Comparison of ENCODE assay signal across 7 cellular contexts in the genomic region with DNA sequence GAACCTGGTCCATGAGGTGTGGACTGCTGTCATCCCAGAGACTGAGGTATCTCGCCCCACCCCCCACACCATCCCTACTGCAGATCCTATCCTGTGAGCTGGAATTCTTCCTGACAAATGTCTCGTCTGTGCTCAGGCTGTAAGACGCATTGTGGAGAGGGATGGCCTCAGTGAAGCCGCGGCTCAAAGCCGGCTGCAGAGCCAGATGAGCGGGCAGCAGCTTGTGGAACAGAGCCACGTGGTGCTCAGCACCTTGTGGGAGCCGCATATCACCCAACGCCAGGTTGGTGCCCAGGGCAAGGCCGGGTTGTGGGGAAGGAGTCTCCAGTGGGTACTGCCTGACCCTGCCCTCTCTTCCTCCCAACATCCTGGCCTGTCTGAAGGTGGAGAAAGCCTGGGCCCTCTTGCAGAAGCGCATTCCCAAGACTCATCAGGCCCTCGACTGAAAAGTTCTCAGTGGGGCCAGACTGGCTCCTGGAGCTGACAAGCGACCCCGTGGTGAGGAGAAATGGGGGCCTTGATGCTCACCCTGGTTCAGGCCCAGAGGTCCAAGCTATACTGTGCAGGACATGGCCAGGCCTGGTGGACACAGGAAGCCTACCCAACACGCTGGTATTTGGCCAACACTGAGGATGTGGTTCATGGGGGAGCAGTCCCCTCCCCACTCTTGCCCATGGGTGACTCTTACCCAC. TPM values are rescaled to one million over a fixed set of nuclear protein-coding genes. Genes with fewer than 3 reads are reported as not detected.
A peak's percentile ranks its signal among the peaks of the same experiment; 100 is the strongest.
DNase-seq lines count a peak whose midpoint lies in the region; ATAC-seq, FAIRE-seq and TF ChIP-seq lines count a peak whose summit lies in the region.
"Had no signal": no experiment of that assay in that cellular context is flagged by ENCODE, and none has a peak within 500 bp of the region (broad histone marks: within the 10 kb centered on the region; RNA-seq: fewer than 3 reads in every experiment).

No MANE protein-coding gene starts in this region.

- no peak overlapping the region for H3K4ac ChIP-seq in IMR-90 (ENCODE audit: low read depth, low read length)

- H3K27ac Mint-ChIP-seq in progenitor cell of endocrine pancreas: no peak overlapping the region

- H3K9ac ChIP-seq in IMR-90 (ENCODE audit: low read depth, low read length) (no peak overlapping the region), K562 (ENCODE audit: insufficient read depth in 1 of 2, low read depth in 2 of 2, low read length in 2 of 2) (peak overlapping the region in 1 of 2 experiments; percentile 96; a peak in 3 of 4 replicates)

- H3K36me3 ChIP-seq in IMR-90 (ENCODE audit: control insufficient read depth, insufficient read depth, low read length) (peaks cover 48% of the 10 kb centered on the region), K562 (ENCODE audit: control insufficient read depth, insufficient read depth, low read length) (peaks cover 66% of the 10 kb centered on the region)

- H3K4me1 Mint-ChIP-seq in progenitor cell of endocrine pancreas (ENCODE audit: low read depth): peaks cover 20% of the 10 kb centered on the region

- BruUV-seq in IMR-90 (replicated peaks; lab: Mats Ljungman, UMichigan) (no TSS peak), K562 (replicated peaks; lab: Mats Ljungman, UMichigan) (TSS peak; percentile 9)

- no peak overlapping the region for H3K56ac ChIP-seq in IMR-90 (ENCODE audit: extremely low read depth, insufficient read depth, low read length)

- no peak overlapping the region for H2BK20ac ChIP-seq in IMR-90 (ENCODE audit: low read depth, low read length)

- no peak overlapping the region for H2AK9ac ChIP-seq in IMR-90 (replicated peaks; ENCODE audit: low read depth, low read length, poor library complexity)

- no peak overlapping the region for H4K91ac ChIP-seq in IMR-90 (ENCODE audit: insufficient read depth, low read depth, low read length)

- H4K5ac ChIP-seq in IMR-90 (ENCODE audit: low read depth, low read length): peak overlapping the region; percentile 87; the same call in 1 of the 2 replicates

- TF ChIP-seq CTCF in IMR-90 (conservative IDR thresholded peaks at IDR 0.05; ENCODE audit: low read depth, low read length) (no peak), K562 (IDR thresholded peaks at IDR 0.05 in 2 of 3, conservative IDR thresholded peaks at IDR 0.05 in 1 of 3; ENCODE audit: insufficient read depth in 2 of 3, low read depth in 1 of 3, low read length in 3 of 3) (no peak), progenitor cell of endocrine pancreas (IDR thresholded peaks at IDR 0.05; ENCODE audit: unreplicated experiment) (no peak)

- TF ChIP-seq RAD21 in IMR-90 (IDR thresholded peaks at IDR 0.05; ENCODE audit: low read length) (no peak), K562 (CRISPR knock-in tag; conservative IDR thresholded peaks at IDR 0.05 in 1 of 2, IDR thresholded peaks at IDR 0.05 in 1 of 2) (no peak)

- peak overlapping the region; percentile 91 for H3K4me3 Mint-ChIP-seq in progenitor cell of endocrine pancreas (ENCODE audit: low read depth)

- H3K9me1 ChIP-seq in IMR-90 (ENCODE audit: insufficient read depth, low read length) (peaks cover 21% of the 10 kb centered on the region), K562 (ENCODE audit: control insufficient read depth, insufficient read depth, low read length) (no peaks in the 10 kb centered on the region)

- no peak for TF ChIP-seq POLR2A in IMR-90 (IDR thresholded peaks at IDR 0.05; ENCODE audit: low read depth, low read length)
- no peak for TF ChIP-seq POLR2A in K562 (conservative IDR thresholded peaks at IDR 0.05)

- no peaks in the 10 kb centered on the region for H3K27me3 Mint-ChIP-seq in progenitor cell of endocrine pancreas

- H3K36me3 Mint-ChIP-seq in progenitor cell of endocrine pancreas (ENCODE audit: insufficient read depth): peaks cover 3% of the 10 kb centered on the region

- H3K9me3 ChIP-seq in IMR-90 (ENCODE audit: control insufficient read depth, insufficient read depth, low read length) (no peaks in the 10 kb centered on the region), K562 (replicated peaks; ENCODE audit: control insufficient read depth, insufficient read depth, low read depth, low read length) (no peaks in the 10 kb centered on the region)

- in situ Hi-C loops in IMR-90 (cut with MboI; ENCODE audit: low sequenced_read_pairs): no loop called here
- in situ Hi-C loops in K562 (cut with MboI): no loop called here

- DNase-seq in IMR-90: no peak
- no peak for DNase-seq in K562 (ENCODE audit: extremely low read depth in 1 of 4, low spot score in 3 of 4)
- no peak for DNase-seq in progenitor cell of endocrine pancreas (ENCODE audit: low spot score, unreplicated experiment)
- no peak for DNase-seq in NCI-H2107 treated with DMSO at 0.1 percent for 48 hours (lab: John Stamatoyannopoulos, UW; ENCODE audit: unreplicated experiment)
- DNase-seq in activated gamma-delta T cell (lab: John Stamatoyannopoulos, UW): no peak
- no peak for DNase-seq in NCI-H82 treated with DMSO at 0.1 percent for 48 hours (lab: John Stamatoyannopoulos, UW; ENCODE audit: unreplicated experiment)
- DNase-seq: stimulated activated CD4-positive, alpha-beta T cell treated with anti-CD3 and anti-CD28 coated beads, Interleukin-15, amount 100 ng/mL, for 24 hours had no signal

- no peak overlapping the region for H2AFZ ChIP-seq in IMR-90 (replicated peaks; ENCODE audit: low read length, poor library complexity)
- H2AFZ ChIP-seq in K562 (ENCODE audit: low read depth, low read length): no peak overlapping the region

- no peak for ATAC-seq in IMR-90 (ENCODE audit: low read depth)
- no peak for ATAC-seq in K562

- H3K79me2 ChIP-seq in K562 (ENCODE audit: control insufficient read depth, insufficient read depth, low read length): peaks cover 68% of the 10 kb centered on the region

- 94% methylated on average over 7 of the region's 16 CpGs; no CpG with 5 or more reads in 1 of the 2 experiments for WGBS in IMR-90 (ENCODE audit: extremely low coverage in 2 of 2, insufficient read length in 1 of 2), 2 experiments
- 88% methylated on average over 15 of the region's 16 CpGs for WGBS in K562 (ENCODE audit: insufficient coverage, low coverage, missing lambda C conversion rate)

- dilution Hi-C loops in IMR-90 (cut with HindIII; ENCODE audit: low sequenced_read_pairs, unreplicated experiment): no loop called here

- peaks cover 8% of the 10 kb centered on the region; the same call in 1 of the 2 replicates for H4K20me1 ChIP-seq in IMR-90 (ENCODE audit: insufficient read depth, low read length)
- H4K20me1 ChIP-seq in K562 (replicated peaks; ENCODE audit: control insufficient read depth, insufficient read depth, low read length): no peaks in the 10 kb centered on the region

- H3K4me3 ChIP-seq in IMR-90 (ENCODE audit: insufficient read depth, low read depth, low read length) (no peak overlapping the region), K562 (no peak overlapping the region)

- no peak overlapping the region for H2AK5ac ChIP-seq in IMR-90 (ENCODE audit: low read depth, low read length)

- H2BK5ac ChIP-seq in IMR-90 (ENCODE audit: low read depth, low read length, poor library complexity, severe bottlenecking): no peak overlapping the region

- H2BK120ac ChIP-seq in IMR-90 (ENCODE audit: low read depth, low read length): no peak overlapping the region

- H3K79me1 ChIP-seq in IMR-90 (ENCODE audit: low read depth in 1 of 2, low read length in 2 of 2): peaks cover 44 to 85% of the 10 kb centered on the region in 2 experiments

- H3K27ac ChIP-seq in IMR-90 (ENCODE audit: insufficient read depth, low read length): no peak overlapping the region
- peak overlapping the region; percentile 89; the same call in 2 of the 3 replicates for H3K27ac ChIP-seq in K562 (ENCODE audit: extremely low read depth, low read depth, low read length)

- CTCF ChIA-PET in IMR-90 (lab: Yijun Ruan, JAX): no interaction called here
- CTCF ChIA-PET in K562 (lab: Yijun Ruan, JAX; ENCODE audit: low intra/inter-chr PET ratio): no interaction called here

- H2BK15ac ChIP-seq in IMR-90 (ENCODE audit: low read depth, low read length): no peak overlapping the region

- POLR2A ChIA-PET in IMR-90 (lab: Charles Lee; ENCODE audit: unreplicated experiment): no interaction called here
- POLR2A ChIA-PET in K562 (lab: Yijun Ruan, JAX): interaction anchor here (0.6 to 8.3 kb wide), 5 partner anchors 12 to 428 kb away, joined by 3 to 58 read pairs (median 4); a partner anchor contains a TSS

- no peak overlapping the region for H3K18ac ChIP-seq in IMR-90 (ENCODE audit: low read depth, low read length)

- H3K4me1 ChIP-seq in IMR-90 (ENCODE audit: control insufficient read depth, insufficient read depth, low read length) (peaks cover 19% of the 10 kb centered on the region), K562 (replicated peaks in 1 of 2; ENCODE audit: control insufficient read depth in 2 of 2, insufficient read depth in 2 of 2, low read length in 2 of 2) (peaks cover 37 to 69% of the 10 kb centered on the region in 2 experiments)

- FAIRE-seq in K562 (lab: Jason Lieb, UNC): no peak

- H3K14ac ChIP-seq in IMR-90 (replicated peaks; ENCODE audit: low read depth, low read length): no peak overlapping the region

- H3K9me3 Mint-ChIP-seq in progenitor cell of endocrine pancreas (ENCODE audit: low read depth): no peaks in the 10 kb centered on the region

- intact Hi-C loops in IMR-90 (cut with micrococcal nuclease) (no loop called here), K562 (cut with micrococcal nuclease) (no loop called here)

- H3K4me2 ChIP-seq in IMR-90 (ENCODE audit: low read depth, low read length): no peak overlapping the region
- peak overlapping the region; percentile 88; the same call in 1 of the 2 replicates for H3K4me2 ChIP-seq in K562 (ENCODE audit: insufficient read depth, low read length)

- TF ChIP-seq EP300 in K562 (IDR thresholded peaks at IDR 0.05; ENCODE audit: low read length): no peak

- no peak overlapping the region for H3K23ac ChIP-seq in IMR-90 (ENCODE audit: low read depth, low read length)

- H3K27me3 ChIP-seq in IMR-90 (ENCODE audit: control insufficient read depth, insufficient read depth, low read length) (no peaks in the 10 kb centered on the region), K562 (ENCODE audit: control insufficient read depth in 2 of 2, insufficient read depth in 2 of 2, low read length in 2 of 2) (no peaks in the 10 kb centered on the region)

- H4K8ac ChIP-seq in IMR-90 (ENCODE audit: low read depth in 2 of 2, low read length in 2 of 2): peak overlapping the region in 1 of 2 experiments; percentile 96; a peak in 1 of 4 replicates

RNA-seq across cellular contexts. Expression of a gene that starts 1.2 kb away (rescaled TPM):
- 37.5 and 37.8 TPM in 2 replicates for total RNA-seq in IMR-90 (2012; rRNA removed)
- 45.5 and 45.6 TPM in 2 replicates for polyA plus RNA-seq in IMR-90 (2012; rRNA removed)
- polyA plus RNA-seq in IMR-90 (2012; cell fraction: cytosol; rRNA removed): 17.2 and 19.2 TPM in 2 replicates
- 115 and 123 TPM in 2 replicates for polyA plus RNA-seq in IMR-90 (2012; cell fraction: nucleus; rRNA removed; ENCODE audit: low replicate concordance)
- total RNA-seq in K562 (2011; cell fraction: chromatin; rRNA removed; ENCODE audit: low replicate concordance): 94.6 and 259 TPM in 2 replicates
- total RNA-seq in K562 (2011; cell fraction: nucleolus; rRNA removed): 158 and 168 TPM in 2 replicates
- total RNA-seq in K562 (2011; cell fraction: nucleoplasm; rRNA removed): 148 and 161 TPM in 2 replicates
- total RNA-seq in K562 (2014; rRNA removed): 42.9 and 51.6 TPM in 2 replicates
- total RNA-seq in K562 (2014; rRNA removed; fragmentation: Illumina TruSeq; extraction: Trizol): 41.2 and 45.4 TPM in 2 replicates
- 47.6 and 48.6 TPM in 2 replicates for total RNA-seq in K562 (2015; rRNA removed; fragmentation: Illumina TruSeq; extraction: Trizol)
- 50.0 and 55.1 TPM in 2 replicates for total RNA-seq in K562 (2021)
- 41.8 and 58.9 TPM in 2 replicates for polyA plus RNA-seq in K562 (2011; rRNA removed)
- 35.1 and 46.5 TPM in 2 replicates for polyA plus RNA-seq in K562 (2011; cell fraction: cytosol; rRNA removed)
- polyA plus RNA-seq in K562 (2011; cell fraction: nucleus; rRNA removed): 76.8 and 145 TPM in 2 replicates
- polyA plus RNA-seq in K562 (2012): 46.8 and 71.4 TPM in 2 replicates
- 71.5 and 84.2 TPM in 2 replicates for polyA plus RNA-seq in K562 (2014; fragmentation: Illumina TruSeq; extraction: Trizol)
- 100 to 1,000 TPM in 1 of 2 experiments, 10 to 100 TPM in 1; 82.7 to 100 TPM for polyA plus RNA-seq in K562 (2014; fragmentation: Nextera tagmentation; extraction: Ambion mirVana)
- polyA plus RNA-seq in K562 (2014; rRNA removed): 71.3 and 82.0 TPM in 2 replicates
- 42.5 and 66.7 TPM in 2 replicates for polyA minus RNA-seq in K562 (2011; rRNA and poly(A)+ RNA removed)
- polyA minus RNA-seq in K562 (2011; cell fraction: cytosol; rRNA and poly(A)+ RNA removed): 16.9 and 28.1 TPM in 2 replicates
- polyA minus RNA-seq in K562 (2011; cell fraction: nucleus; rRNA and poly(A)+ RNA removed): 36.9 and 49.1 TPM in 2 replicates
- total RNA-seq in progenitor cell of endocrine pancreas: 26.8 and 33.7 TPM in 2 replicates

RNA-seq across cellular contexts. Expression of a gene that starts 3.7 kb away (rescaled TPM):
- 9.7 and 10.6 TPM in 2 replicates for total RNA-seq in IMR-90 (2012; rRNA removed)
- polyA plus RNA-seq in IMR-90 (2012; rRNA removed): 44.0 and 46.6 TPM in 2 replicates
- polyA plus RNA-seq in IMR-90 (2012; cell fraction: cytosol; rRNA removed): 32.3 and 40.6 TPM in 2 replicates
- polyA plus RNA-seq in IMR-90 (2012; cell fraction: nucleus; rRNA removed; ENCODE audit: low replicate concordance): 76.9 and 130 TPM in 2 replicates
- total RNA-seq in K562 (2011; cell fraction: chromatin; rRNA removed; ENCODE audit: low replicate concordance): 117 and 276 TPM in 2 replicates
- total RNA-seq in K562 (2011; cell fraction: nucleolus; rRNA removed): 148 and 164 TPM in 2 replicates
- total RNA-seq in K562 (2011; cell fraction: nucleoplasm; rRNA removed): 145 and 162 TPM in 2 replicates
- 43.5 and 62.9 TPM in 2 replicates for total RNA-seq in K562 (2014; rRNA removed)
- 33.3 and 43.2 TPM in 2 replicates for total RNA-seq in K562 (2014; rRNA removed; fragmentation: Illumina TruSeq; extraction: Trizol)
- 25.4 and 32.0 TPM in 2 replicates for total RNA-seq in K562 (2015; rRNA removed; fragmentation: Illumina TruSeq; extraction: Trizol)
- 167 and 175 TPM in 2 replicates for total RNA-seq in K562 (2021)
- polyA plus RNA-seq in K562 (2011; rRNA removed): 38.7 and 58.6 TPM in 2 replicates
- 34.8 and 93.5 TPM in 2 replicates for polyA plus RNA-seq in K562 (2011; cell fraction: cytosol; rRNA removed)
- 262 and 432 TPM in 2 replicates for polyA plus RNA-seq in K562 (2011; cell fraction: nucleus; rRNA removed)
- polyA plus RNA-seq in K562 (2012): 137 and 160 TPM in 2 replicates
- 99.8 and 139 TPM in 2 replicates for polyA plus RNA-seq in K562 (2014; fragmentation: Illumina TruSeq; extraction: Trizol)
- 10 to 100 TPM; 62.3 to 80.6 TPM for polyA plus RNA-seq in K562 (2014; fragmentation: Nextera tagmentation; extraction: Ambion mirVana)
- polyA plus RNA-seq in K562 (2014; rRNA removed): 80.5 and 95.2 TPM in 2 replicates
- 19.9 and 27.4 TPM in 2 replicates for polyA minus RNA-seq in K562 (2011; rRNA and poly(A)+ RNA removed)
- polyA minus RNA-seq in K562 (2011; cell fraction: cytosol; rRNA and poly(A)+ RNA removed): 39.1 and 51.2 TPM in 2 replicates
- polyA minus RNA-seq in K562 (2011; cell fraction: nucleus; rRNA and poly(A)+ RNA removed): 39.4 and 40.0 TPM in 2 replicates
- 60.0 and 66.9 TPM in 2 replicates for total RNA-seq in progenitor cell of endocrine pancreas

RNA-seq across cellular contexts. Expression of a gene that starts 11.9 kb away (rescaled TPM):
- 5.6 and 8.9 TPM in 2 replicates for total RNA-seq in IMR-90 (2012; rRNA removed)
- 9.8 and 11.1 TPM in 2 replicates for polyA plus RNA-seq in IMR-90 (2012; rRNA removed)
- polyA plus RNA-seq in IMR-90 (2012; cell fraction: cytosol; rRNA removed): 2.9 and 5.3 TPM in 2 replicates
- polyA plus RNA-seq in IMR-90 (2012; cell fraction: nucleus; rRNA removed; ENCODE audit: low replicate concordance): 6.5 and 20.3 TPM in 2 replicates
- total RNA-seq in K562 (2011; cell fraction: chromatin; rRNA removed; ENCODE audit: low replicate concordance): 63.5 and 83.8 TPM in 2 replicates
- total RNA-seq in K562 (2011; cell fraction: nucleolus; rRNA removed): 39.0 and 45.4 TPM in 2 replicates
- 59.4 and 78.8 TPM in 2 replicates for total RNA-seq in K562 (2011; cell fraction: nucleoplasm; rRNA removed)
- total RNA-seq in K562 (2014; rRNA removed): 46.7 and 50.8 TPM in 2 replicates
- total RNA-seq in K562 (2014; rRNA removed; fragmentation: Illumina TruSeq; extraction: Trizol): 28.1 and 31.6 TPM in 2 replicates
- total RNA-seq in K562 (2015; rRNA removed; fragmentation: Illumina TruSeq; extraction: Trizol): 26.2 and 27.9 TPM in 2 replicates
- 29.3 and 34.4 TPM in 2 replicates for total RNA-seq in K562 (2021)
- polyA plus RNA-seq in K562 (2011; rRNA removed): 25.6 and 32.8 TPM in 2 replicates
- 11.3 and 14.9 TPM in 2 replicates for polyA plus RNA-seq in K562 (2011; cell fraction: cytosol; rRNA removed)
- 96.3 and 104 TPM in 2 replicates for polyA plus RNA-seq in K562 (2011; cell fraction: nucleus; rRNA removed)
- polyA plus RNA-seq in K562 (2012): 33.2 and 36.0 TPM in 2 replicates
- 48.3 and 50.5 TPM in 2 replicates for polyA plus RNA-seq in K562 (2014; fragmentation: Illumina TruSeq; extraction: Trizol)
- polyA plus RNA-seq in K562 (2014; fragmentation: Nextera tagmentation; extraction: Ambion mirVana): 10 to 100 TPM; 13.8 to 16.0 TPM
- polyA plus RNA-seq in K562 (2014; rRNA removed): 64.0 and 65.6 TPM in 2 replicates
- polyA minus RNA-seq in K562 (2011; rRNA and poly(A)+ RNA removed): 17.9 and 20.6 TPM in 2 replicates
- 4.3 and 7.2 TPM in 2 replicates for polyA minus RNA-seq in K562 (2011; cell fraction: cytosol; rRNA and poly(A)+ RNA removed)
- 24.5 and 27.0 TPM in 2 replicates for polyA minus RNA-seq in K562 (2011; cell fraction: nucleus; rRNA and poly(A)+ RNA removed)
- total RNA-seq in progenitor cell of endocrine pancreas: 18.1 and 19.6 TPM in 2 replicates

RNA-seq across cellular contexts. Expression of a gene that starts 12.9 kb away (rescaled TPM):
- 0.56 and 0.72 TPM in 2 replicates for total RNA-seq in IMR-90 (2012; rRNA removed)
- polyA plus RNA-seq in IMR-90 (2012; rRNA removed): 1.4 and 2.9 TPM in 2 replicates
- polyA plus RNA-seq in IMR-90 (2012; cell fraction: cytosol; rRNA removed): 1.4 and 2.6 TPM in 2 replicates
- 1.5 and 3.3 TPM in 2 replicates for polyA plus RNA-seq in IMR-90 (2012; cell fraction: nucleus; rRNA removed; ENCODE audit: low replicate concordance)
- total RNA-seq in K562 (2011; cell fraction: chromatin; rRNA removed; ENCODE audit: low replicate concordance): 3.9 and 8.6 TPM in 2 replicates
- total RNA-seq in K562 (2011; cell fraction: nucleolus; rRNA removed): 9.5 TPM in 2 replicates
- total RNA-seq in K562 (2011; cell fraction: nucleoplasm; rRNA removed): 5.4 and 5.5 TPM in 2 replicates
- total RNA-seq in K562 (2014; rRNA removed): 21.1 and 25.0 TPM in 2 replicates
- total RNA-seq in K562 (2014; rRNA removed; fragmentation: Illumina TruSeq; extraction: Trizol): 1.1 and 1.3 TPM in 2 replicates
- total RNA-seq in K562 (2015; rRNA removed; fragmentation: Illumina TruSeq; extraction: Trizol): 6.7 and 7.1 TPM in 2 replicates
- total RNA-seq in K562 (2021): 12.9 and 13.9 TPM in 2 replicates
- 3.6 and 5.3 TPM in 2 replicates for polyA plus RNA-seq in K562 (2011; rRNA removed)
- 6.4 and 18.6 TPM in 2 replicates for polyA plus RNA-seq in K562 (2011; cell fraction: cytosol; rRNA removed)
- polyA plus RNA-seq in K562 (2011; cell fraction: nucleus; rRNA removed): 3.8 and 8.0 TPM in 2 replicates
- polyA plus RNA-seq in K562 (2012): 10.9 and 13.0 TPM in 2 replicates
- 1.6 and 7.0 TPM in 2 replicates for polyA plus RNA-seq in K562 (2014; fragmentation: Illumina TruSeq; extraction: Trizol)
- under 1 TPM; 0.55 to 0.73 TPM for polyA plus RNA-seq in K562 (2014; fragmentation: Nextera tagmentation; extraction: Ambion mirVana)
- polyA plus RNA-seq in K562 (2014; rRNA removed): 17.0 and 17.3 TPM in 2 replicates
- 0.66 and 0.84 TPM in 2 replicates for polyA minus RNA-seq in K562 (2011; rRNA and poly(A)+ RNA removed)
- 4.9 and 8.0 TPM in 2 replicates for polyA minus RNA-seq in K562 (2011; cell fraction: cytosol; rRNA and poly(A)+ RNA removed)
- polyA minus RNA-seq in K562 (2011; cell fraction: nucleus; rRNA and poly(A)+ RNA removed): 2.3 and 2.7 TPM in 2 replicates
- 1.4 and 2.4 TPM in 2 replicates for total RNA-seq in progenitor cell of endocrine pancreas

RNA-seq across cellular contexts. Expression of a gene that starts 29.6 kb away (rescaled TPM):
- total RNA-seq in IMR-90 (2012; rRNA removed) (6.5 and 7.5 TPM in 2 replicates), K562 (2014; rRNA removed) (13.9 and 14.0 TPM in 2 replicates), K562 (2014; rRNA removed; fragmentation: Illumina TruSeq; extraction: Trizol) (2.6 and 3.6 TPM in 2 replicates), K562 (2015; rRNA removed; fragmentation: Illumina TruSeq; extraction: Trizol) (9.3 and 10.7 TPM in 2 replicates), K562 (2021) (18.0 and 21.5 TPM in 2 replicates), progenitor cell of endocrine pancreas (19.0 and 22.9 TPM in 2 replicates)
- polyA plus RNA-seq in IMR-90 (2012; rRNA removed) (29.2 TPM in 2 replicates), K562 (2011; rRNA removed) (8.5 and 8.6 TPM in 2 replicates), K562 (2014; fragmentation: Illumina TruSeq; extraction: Trizol) (6.2 and 12.7 TPM in 2 replicates), K562 (2014; fragmentation: Nextera tagmentation; extraction: Ambion mirVana) (under 1 TPM; 0.04 to 0.21 TPM), K562 (2014; rRNA removed) (17.2 and 20.8 TPM in 2 replicates)
- 17.3 and 46.5 TPM in 2 replicates for polyA plus RNA-seq in IMR-90 (2012; cell fraction: cytosol; rRNA removed)
- 42.7 and 138 TPM in 2 replicates for polyA plus RNA-seq in IMR-90 (2012; cell fraction: nucleus; rRNA removed; ENCODE audit: low replicate concordance)
- 16.1 and 63.4 TPM in 2 replicates for total RNA-seq in K562 (2011; cell fraction: chromatin; rRNA removed; ENCODE audit: low replicate concordance)
- 75.0 and 82.4 TPM in 2 replicates for total RNA-seq in K562 (2011; cell fraction: nucleolus; rRNA removed)
- 39.3 and 45.6 TPM in 2 replicates for total RNA-seq in K562 (2011; cell fraction: nucleoplasm; rRNA removed)
- 7.8 and 21.4 TPM in 2 replicates for polyA plus RNA-seq in K562 (2011; cell fraction: cytosol; rRNA removed)
- 29.1 and 66.7 TPM in 2 replicates for polyA plus RNA-seq in K562 (2011; cell fraction: nucleus; rRNA removed)
- 10.6 and 14.8 TPM in 2 replicates for polyA plus RNA-seq in K562 (2012)
- polyA minus RNA-seq in K562 (2011; rRNA and poly(A)+ RNA removed): 2.3 and 6.4 TPM in 2 replicates
- 3.2 and 8.1 TPM in 2 replicates for polyA minus RNA-seq in K562 (2011; cell fraction: cytosol; rRNA and poly(A)+ RNA removed)
- 17.4 and 22.3 TPM in 2 replicates for polyA minus RNA-seq in K562 (2011; cell fraction: nucleus; rRNA and poly(A)+ RNA removed)
